ENCODE assay signal across 33 cellular contexts in the genomic region with DNA sequence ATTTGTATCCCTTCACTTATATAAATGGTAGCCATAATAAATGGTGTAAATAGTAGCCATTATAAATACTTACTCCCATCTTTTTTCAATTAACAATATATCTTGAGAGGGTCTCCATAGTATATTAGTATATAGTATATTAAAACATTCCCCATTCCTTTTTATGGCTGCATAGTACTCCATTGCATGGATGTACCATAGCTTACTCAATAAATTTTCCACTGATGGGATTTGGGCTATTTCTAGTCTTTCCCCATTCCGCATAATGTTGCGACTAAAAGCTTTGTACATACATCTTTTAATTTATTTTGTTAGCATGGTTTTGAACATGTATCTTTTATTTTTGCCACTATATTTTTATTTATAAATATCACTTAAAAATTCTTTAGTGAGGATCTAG.
"Had no signal": no experiment of that assay in that cellular context is flagged by ENCODE, and none has a peak within 500 bp of the region (broad histone marks: within the 10 kb centered on the region; RNA-seq: fewer than 3 reads in every experiment).

No MANE protein-coding gene starts in this region.

- H3K27me3 ChIP-seq: adrenal gland, body of pancreas, brain microvascular endothelial cell, breast epithelium had no signal

- ATAC-seq: activated CD8-positive, alpha-beta T cell treated with anti-CD3 and anti-CD28 coated beads for 36 hours; activated naive CD4-positive, alpha-beta T cell treated with anti-CD3 and anti-CD28 coated beads, Interleukin-2, amount 50 U/mL, for 72 hours; activated T-cell treated with anti-CD3 and anti-CD28 coated beads, Interleukin-2, amount 50 U/mL, for 4 hours; activated T-cell treated with anti-CD3 and anti-CD28 coated beads, Interleukin-2, amount 50 U/mL, for 72 hours; activated T-helper 17 cell treated with anti-CD3 and anti-CD28 coated beads, Interleukin-2, amount 50 U/mL, for 72 hours; body of pancreas had no signal

- H3K4me1 ChIP-seq: adrenal gland, body of pancreas, breast epithelium had no signal

- FAIRE-seq: astrocyte, TTC549 had no signal

- DNase-seq: activated B cell treated with CpG ODN at 0.5 μM for 24 hours; activated CD4-positive, alpha-beta memory T cell treated with anti-CD3 and anti-CD28 coated beads for 36 hours; activated CD4-positive, alpha-beta T cell treated with anti-CD3 and anti-CD28 coated beads for 4 hours; activated CD4-positive, alpha-beta T cell treated with anti-CD3 and anti-CD28 coated beads, Interleukin-2, amount 10 ng/mL, durations not matched to agents 24 days and 14 days; activated CD4-positive, alpha-beta T cell treated with anti-CD3 and anti-CD28 coated beads, Interleukin-2, amount 50 U/mL, for 1 hour; activated CD4-positive, alpha-beta T cell treated with anti-CD3 and anti-CD28 coated beads, Interleukin-2, amount 50 U/mL, for 4 hours; activated CD4-positive, CD25-positive, alpha-beta regulatory T cell treated with anti-CD3 and anti-CD28 coated beads, Interleukin-2, amount 50 U/mL, for 72 hours; activated CD8-positive, alpha-beta memory T cell treated with anti-CD3 and anti-CD28 coated beads, Interleukin-2, amount 50 U/mL, for 4 hours; activated CD8-positive, alpha-beta T cell treated with anti-CD3 and anti-CD28 coated beads for 36 hours; activated effector memory CD4-positive, alpha-beta T cell treated with anti-CD3 and anti-CD28 coated beads, Interleukin-2, amount 50 U/mL, for 16 hours; activated gamma-delta T cell treated with Interleukin-2 at 50 U/mL for 16 hours; activated naive CD4-positive, alpha-beta T cell; activated naive CD4-positive, alpha-beta T cell treated with anti-CD3 and anti-CD28 coated beads for 36 hours; activated naive CD4-positive, alpha-beta T cell treated with anti-CD3 and anti-CD28 coated beads, Interleukin-2, amount 50 U/mL, for 16 hours; activated naive CD8-positive, alpha-beta T cell treated with anti-CD3 and anti-CD28 coated beads for 36 hours; activated T-cell treated with anti-CD3 and anti-CD28 coated beads for 4 hours; activated T-cell treated with anti-CD3 and anti-CD28 coated beads, Interleukin-2, amount 50 U/mL, for 1 hour; activated T-cell treated with anti-CD3 and anti-CD28 coated beads, Interleukin-2, amount 50 U/mL, for 4 hours; activated T-cell treated with anti-CD3 and anti-CD28 coated beads, Interleukin-2, amount 50 U/mL, for 72 hours; adrenal gland; amniotic stem cell; aorta; body of pancreas; brain microvascular endothelial cell; central memory CD4-positive, alpha-beta T cell; T-helper 2 cell; T-helper 9 cell had no signal

- H3K27ac ChIP-seq: adrenal gland, body of pancreas, brain microvascular endothelial cell, breast epithelium, VCaP had no signal

- H3K9me3 ChIP-seq: adrenal gland, body of pancreas had no signal

- H3K4me3 ChIP-seq: adrenal gland, body of pancreas, breast epithelium had no signal

- H3K36me3 ChIP-seq: adrenal gland, brain microvascular endothelial cell, breast epithelium had no signal
